33 cellular contexts compared by ENCODE assay signal in genomic region chr7:103833401-103833800, GRCh38.
"Had no signal": no experiment of that assay in that cellular context is flagged by ENCODE, and none has a peak within 500 bp of the region (broad histone marks: within the 10 kb centered on the region; RNA-seq: fewer than 3 reads in every experiment).

No MANE protein-coding gene starts in this region.

- H3K79me2 ChIP-seq: hepatocyte had no signal

- H3K36me3 ChIP-seq: adrenal gland, colonic mucosa, esophagus muscularis mucosa, gastrocnemius medialis, heart right ventricle, WERI-Rb-1 had no signal

- ATAC-seq: activated CD4-positive, CD25-positive, alpha-beta regulatory T cell treated with anti-CD3 and anti-CD28 coated beads, Interleukin-2, amount 50 U/mL, for 24 hours; activated CD8-positive, alpha-beta T cell treated with anti-CD3 and anti-CD28 coated beads for 36 hours; activated naive CD8-positive, alpha-beta T cell treated with anti-CD3 and anti-CD28 coated beads, Interleukin-2, amount 50 U/mL, for 24 hours; activated T-cell treated with anti-CD3 and anti-CD28 coated beads, Interleukin-2, amount 50 U/mL, for 4 hours; activated T-helper 17 cell treated with anti-CD3 and anti-CD28 coated beads, Interleukin-2, amount 50 U/mL, for 72 hours; body of pancreas; foreskin keratinocyte; gastrocnemius medialis; heart right ventricle; T-helper 17 cell had no signal

- H3K27me3 Mint-ChIP-seq: activated CD8-positive, alpha-beta T cell treated with anti-CD3 and anti-CD28 coated beads for 36 hours had no signal

- H2AFZ ChIP-seq: hepatocyte had no signal

- FAIRE-seq: endometrium, endothelial cell of umbilical vein had no signal

- H3K4me1 ChIP-seq: adrenal gland, body of pancreas, colonic mucosa, esophagus muscularis mucosa, foreskin keratinocyte, gastrocnemius medialis, heart right ventricle had no signal

- H3K4me2 ChIP-seq: hepatocyte had no signal

- H3K27ac ChIP-seq: adrenal gland, body of pancreas, colonic mucosa, esophagus muscularis mucosa, foreskin keratinocyte, gastrocnemius medialis, heart right ventricle, hepatocyte, WERI-Rb-1 had no signal

- H3K9me3 Mint-ChIP-seq: activated B cell treated with CpG ODN at 0.5 μM for 24 hours; activated CD8-positive, alpha-beta T cell treated with anti-CD3 and anti-CD28 coated beads for 36 hours; activated naive CD4-positive, alpha-beta T cell treated with anti-CD3 and anti-CD28 coated beads for 36 hours; activated naive CD4-positive, alpha-beta T cell treated with anti-CD3 and anti-CD28 coated beads, Interleukin-2, amount 50 U/mL, for 24 hours; activated naive CD8-positive, alpha-beta T cell treated with anti-CD3 and anti-CD28 coated beads for 36 hours; activated naive CD8-positive, alpha-beta T cell treated with anti-CD3 and anti-CD28 coated beads, Interleukin-2, amount 50 U/mL, for 24 hours; activated T-cell treated with anti-CD3 and anti-CD28 coated beads, Interleukin-2, amount 50 U/mL, for 4 hours; T-helper 2 cell treated with Interferon-gamma antibody and Interleukin-4, amounts not matched to agents 5 μg/mL and 100 μg/mL, for 36 hours had no signal

- H3K27ac Mint-ChIP-seq: activated B cell treated with CpG ODN at 0.5 μM for 24 hours; activated CD8-positive, alpha-beta T cell treated with anti-CD3 and anti-CD28 coated beads for 36 hours; activated naive CD4-positive, alpha-beta T cell treated with anti-CD3 and anti-CD28 coated beads for 36 hours; activated naive CD4-positive, alpha-beta T cell treated with anti-CD3 and anti-CD28 coated beads, Interleukin-2, amount 50 U/mL, for 24 hours; activated naive CD8-positive, alpha-beta T cell treated with anti-CD3 and anti-CD28 coated beads for 36 hours; activated naive CD8-positive, alpha-beta T cell treated with anti-CD3 and anti-CD28 coated beads, Interleukin-2, amount 50 U/mL, for 24 hours; activated T-helper 17 cell treated with anti-CD3 and anti-CD28 coated beads, Interleukin-2, amount 50 U/mL, for 72 hours; T-helper 17 cell; T-helper 2 cell treated with Interferon-gamma antibody and Interleukin-4, amounts not matched to agents 5 μg/mL and 100 μg/mL, for 36 hours had no signal

- H3K27me3 ChIP-seq: adrenal gland, body of pancreas, colonic mucosa, esophagus muscularis mucosa, foreskin keratinocyte, gastrocnemius medialis, heart right ventricle, hepatocyte had no signal

- H3K9me3 ChIP-seq: adrenal gland, body of pancreas, colonic mucosa, esophagus muscularis mucosa, gastrocnemius medialis, heart right ventricle had no signal

- H3K36me3 Mint-ChIP-seq: activated naive CD4-positive, alpha-beta T cell treated with anti-CD3 and anti-CD28 coated beads, Interleukin-2, amount 50 U/mL, for 24 hours; activated naive CD8-positive, alpha-beta T cell treated with anti-CD3 and anti-CD28 coated beads for 36 hours had no signal

- H3K4me3 Mint-ChIP-seq: activated B cell treated with CpG ODN at 0.5 μM for 24 hours; activated CD8-positive, alpha-beta T cell treated with anti-CD3 and anti-CD28 coated beads for 36 hours; activated naive CD4-positive, alpha-beta T cell treated with anti-CD3 and anti-CD28 coated beads for 36 hours; activated naive CD4-positive, alpha-beta T cell treated with anti-CD3 and anti-CD28 coated beads, Interleukin-2, amount 50 U/mL, for 24 hours; activated naive CD8-positive, alpha-beta T cell treated with anti-CD3 and anti-CD28 coated beads for 36 hours; activated naive CD8-positive, alpha-beta T cell treated with anti-CD3 and anti-CD28 coated beads, Interleukin-2, amount 50 U/mL, for 24 hours; activated T-cell treated with anti-CD3 and anti-CD28 coated beads, Interleukin-2, amount 50 U/mL, for 4 hours; activated T-helper 17 cell treated with anti-CD3 and anti-CD28 coated beads, Interleukin-2, amount 50 U/mL, for 72 hours; T-helper 17 cell; T-helper 2 cell treated with Interferon-gamma antibody and Interleukin-4, amounts not matched to agents 5 μg/mL and 100 μg/mL, for 36 hours had no signal

- DNase-seq: activated B cell treated with CpG ODN at 0.5 μM for 24 hours; activated CD4-positive, alpha-beta T cell treated with anti-CD3 and anti-CD28 coated beads for 48 hours; activated CD4-positive, alpha-beta T cell treated with anti-CD3 and anti-CD28 coated beads, Interleukin-2, amount 50 U/mL, for 1 hour; activated CD4-positive, alpha-beta T cell treated with anti-CD3 and anti-CD28 coated beads, Interleukin-2, amount 50 U/mL, for 48 hours; activated CD8-positive, alpha-beta memory T cell treated with anti-CD3 and anti-CD28 coated beads for 24 hours; activated CD8-positive, alpha-beta T cell treated with anti-CD3 and anti-CD28 coated beads for 36 hours; activated effector memory CD4-positive, alpha-beta T cell treated with Interleukin-2 at 50 U/mL for 16 hours; activated naive CD4-positive, alpha-beta T cell treated with anti-CD3 and anti-CD28 coated beads for 36 hours; activated naive CD8-positive, alpha-beta T cell treated with anti-CD3 and anti-CD28 coated beads for 36 hours; activated naive CD8-positive, alpha-beta T cell treated with anti-CD3 and anti-CD28 coated beads, Interleukin-2, amount 50 U/mL, for 24 hours; activated T-cell treated with anti-CD3 and anti-CD28 coated beads, Interleukin-2, amount 50 U/mL, for 4 hours; adrenal gland; amygdala; aorta; body of pancreas; caudate nucleus; cerebellar nuclear complex; colonic mucosa; effector CD8-positive, alpha-beta T cell; foreskin keratinocyte; gastrocnemius medialis; heart right ventricle; T-helper 17 cell; T1000; WERI-Rb-1 had no signal

- H3K4me3 ChIP-seq: adrenal gland, body of pancreas, colonic mucosa, esophagus muscularis mucosa, gastrocnemius medialis, heart right ventricle, hepatocyte had no signal

- H3K4me1 Mint-ChIP-seq: activated B cell treated with CpG ODN at 0.5 μM for 24 hours; activated naive CD4-positive, alpha-beta T cell treated with anti-CD3 and anti-CD28 coated beads, Interleukin-2, amount 50 U/mL, for 24 hours; activated naive CD8-positive, alpha-beta T cell treated with anti-CD3 and anti-CD28 coated beads for 36 hours; activated naive CD8-positive, alpha-beta T cell treated with anti-CD3 and anti-CD28 coated beads, Interleukin-2, amount 50 U/mL, for 24 hours; activated T-helper 17 cell treated with anti-CD3 and anti-CD28 coated beads, Interleukin-2, amount 50 U/mL, for 72 hours; T-helper 17 cell had no signal
